In the genomic region with DNA sequence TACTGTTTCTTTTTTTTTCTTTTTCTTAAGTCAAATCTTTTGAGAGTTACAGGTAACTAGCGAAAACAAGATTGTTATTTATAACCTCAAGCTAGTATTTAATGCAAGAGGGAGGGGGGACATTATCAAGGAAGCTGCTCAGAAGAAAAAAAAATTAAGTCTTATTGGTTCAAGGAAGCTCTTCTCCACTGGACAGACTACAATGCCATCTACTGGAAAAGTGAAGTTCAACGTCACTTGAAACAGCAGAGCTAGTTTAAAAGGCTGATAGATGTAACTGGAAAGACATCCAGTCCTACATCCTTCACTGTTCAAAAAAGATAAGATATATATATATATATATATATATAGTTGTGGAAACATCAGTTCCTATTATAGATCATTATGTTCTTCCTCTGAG, we compare ENCODE assay signal across 8 cellular contexts.
DNase-seq lines count a peak whose midpoint lies in the region; ATAC-seq, FAIRE-seq and TF ChIP-seq lines count a peak whose summit lies in the region.

No MANE protein-coding gene starts in this region.

- peak in 3 of 4 donors; percentile 56 to 75 (median 65) for ATAC-seq in pancreas
- no peak for ATAC-seq in stimulated activated memory B cell treated with anti-CD40 and anti-IgM and Interleukin-4, amounts not matched to agents 10 μg/mL and 1 μg/mL and 100 μg/mL, for 72 hours

- H3K36me3 ChIP-seq in Peyer's patch: no peaks in the 10 kb centered on the region
- H3K36me3 ChIP-seq in pancreas: no peaks in the 10 kb centered on the region

- H3K4me3 ChIP-seq in Peyer's patch (no peak overlapping the region), epithelial cell of proximal tubule (ENCODE audit: low read depth, low read length) (no peak overlapping the region), pancreas (no peak overlapping the region)

- no peak overlapping the region for H3K4me3 Mint-ChIP-seq in stimulated activated memory B cell treated with anti-CD40 and anti-IgM and Interleukin-4, amounts not matched to agents 10 μg/mL and 1 μg/mL and 100 μg/mL, for 72 hours

- TF ChIP-seq CTCF in Peyer's patch (IDR thresholded peaks at IDR 0.05) (peak in 4 of 6 experiments; percentile 38 to 75 (median 58)), epithelial cell of proximal tubule (conservative IDR thresholded peaks at IDR 0.05; ENCODE audit: low read depth, low read length) (peak; percentile 78), pancreas (IDR thresholded peaks at IDR 0.05) (peak in 3 of 4 donors; percentile 20 to 34 (median 22))

- H3K4me1 Mint-ChIP-seq in stimulated activated memory B cell treated with anti-CD40 and anti-IgM and Interleukin-4, amounts not matched to agents 10 μg/mL and 1 μg/mL and 100 μg/mL, for 72 hours: no peaks in the 10 kb centered on the region

- H3K36me3 Mint-ChIP-seq in stimulated activated memory B cell treated with anti-CD40 and anti-IgM and Interleukin-4, amounts not matched to agents 10 μg/mL and 1 μg/mL and 100 μg/mL, for 72 hours: no peaks in the 10 kb centered on the region

- no peaks in the 10 kb centered on the region for H3K9me3 Mint-ChIP-seq in stimulated activated memory B cell treated with anti-CD40 and anti-IgM and Interleukin-4, amounts not matched to agents 10 μg/mL and 1 μg/mL and 100 μg/mL, for 72 hours

- no peak overlapping the region for H3K27ac ChIP-seq in Peyer's patch
- no peak overlapping the region for H3K27ac ChIP-seq in pancreas

- no peaks in the 10 kb centered on the region for H3K4me1 ChIP-seq in Peyer's patch
- no peaks in the 10 kb centered on the region for H3K4me1 ChIP-seq in pancreas

- no peaks in the 10 kb centered on the region for H3K27me3 ChIP-seq in Peyer's patch
- peaks cover 0 to 18% (median 2%) of the 10 kb centered on the region in 4 donors for H3K27me3 ChIP-seq in pancreas

- FAIRE-seq in pancreas (lab: Jason Lieb, UNC): peak; percentile 54
- no peak for FAIRE-seq in GM19239 (lab: Jason Lieb, UNC)

- in situ Hi-C loops in KBM-7 (cut with MboI; ENCODE audit: low pct_unique_long_range_greater_than_20kb, low sequenced_read_pairs): no loop called here

- 11 to 18% methylated on average over 2 of the region's 2 CpGs for WGBS in pancreas, 2 donors

- no peak overlapping the region for H3K27ac Mint-ChIP-seq in stimulated activated memory B cell treated with anti-CD40 and anti-IgM and Interleukin-4, amounts not matched to agents 10 μg/mL and 1 μg/mL and 100 μg/mL, for 72 hours

- H3K27me3 Mint-ChIP-seq in stimulated activated memory B cell treated with anti-CD40 and anti-IgM and Interleukin-4, amounts not matched to agents 10 μg/mL and 1 μg/mL and 100 μg/mL, for 72 hours: no peaks in the 10 kb centered on the region

- no peak for TF ChIP-seq POLR2A in Peyer's patch (IDR thresholded peaks at IDR 0.05)

- H3K9me3 ChIP-seq in Peyer's patch (no peaks in the 10 kb centered on the region), pancreas (no peaks in the 10 kb centered on the region)

- peak; percentile 90 for DNase-seq in DMS114 treated with DMSO at 0.1 percent for 48 hours (lab: John Stamatoyannopoulos, UW; ENCODE audit: unreplicated experiment)
- DNase-seq in KBM-7: peak; percentile 50
- no peak for DNase-seq in Peyer's patch
- peak; percentile 29 for DNase-seq in epithelial cell of proximal tubule (ENCODE audit: low read depth)
- DNase-seq in pancreas: no peak
- DNase-seq in activated CD4-positive, alpha-beta T cell treated with anti-CD3 and anti-CD28 coated beads, Interleukin-2, amount 50 U/mL, for 48 hours: no peak
- DNase-seq in GM19239 (ENCODE audit: insufficient read length, low spot score): no peak

- intact Hi-C loops in pancreas (cut with DNase I): no loop called here

Comparison
In these comparisons a context has a peak if more than half of its experiments do, and no peak if none do; other contexts are left out.
1. DNase-seq: peak in DMS114 treated with DMSO at 0.1 percent for 48 hours (single experiment), KBM-7 (single experiment) and epithelial cell of proximal tubule (single experiment); none in Peyer's patch (0 of 3), pancreas (0 of 6), activated CD4-positive, alpha-beta T cell treated with anti-CD3 and anti-CD28 coated beads, Interleukin-2, amount 50 U/mL, for 48 hours (0 of 2) and GM19239 (single experiment).
2. CTCF ChIP-seq: peak in every context shown above with its lines; median percentile 78 in epithelial cell of proximal tubule; 58 in Peyer's patch; 22 in pancreas.